In genomic region chrX:24097741-24098140, GRCh38 we compare ENCODE assay signal across 20 cellular contexts. TPM values are rescaled to one million over a fixed set of nuclear protein-coding genes. Genes with fewer than 3 reads are reported as not detected.
DNase-seq lines count a peak whose midpoint lies in the region; ATAC-seq and TF ChIP-seq lines count a peak whose summit lies in the region.
"Had no signal": no experiment of that assay in that cellular context is flagged by ENCODE, and none has a peak within 500 bp of the region (broad histone marks: within the 10 kb centered on the region; RNA-seq: fewer than 3 reads in every experiment).

No MANE protein-coding gene starts in this region.

- TF ChIP-seq RAD21 in IMR-90 (IDR thresholded peaks at IDR 0.05; ENCODE audit: low read length) = no peak

- H3K4me2 ChIP-seq in IMR-90 (ENCODE audit: low read depth, low read length) = no peak overlapping the region
- H3K4me2 ChIP-seq in neuronal stem cell (ENCODE audit: insufficient read depth, low read length, poor library complexity, severe bottlenecking) = no peak overlapping the region

- H3K9me1 ChIP-seq in IMR-90 (ENCODE audit: insufficient read depth, low read length) = peaks cover 4% of the 10 kb centered on the region; the same call in 1 of the 2 replicates

- no peak overlapping the region for H2AK9ac ChIP-seq in IMR-90 (replicated peaks; ENCODE audit: low read depth, low read length, poor library complexity)

- H2AFZ ChIP-seq in IMR-90 (replicated peaks; ENCODE audit: low read length, poor library complexity) (no peak overlapping the region), neuronal stem cell (ENCODE audit: low read length) (no peak overlapping the region)

- POLR2A ChIA-PET in IMR-90 (lab: Charles Lee; ENCODE audit: unreplicated experiment) = no interaction called here

- no peak overlapping the region for H2BK12ac ChIP-seq in neuronal stem cell (ENCODE audit: low read length)

- no peak overlapping the region for H4K5ac ChIP-seq in IMR-90 (ENCODE audit: low read depth, low read length)

- dilution Hi-C loops in IMR-90 (cut with HindIII; ENCODE audit: low sequenced_read_pairs, unreplicated experiment) = no loop called here

- H3K27me3 ChIP-seq in IMR-90 (ENCODE audit: control insufficient read depth, insufficient read depth, low read length) (peaks cover 3% of the 10 kb centered on the region; the same call in 1 of the 2 replicates), neuronal stem cell (ENCODE audit: control insufficient read depth in 3 of 3, insufficient read depth in 3 of 3, low read depth in 1 of 3, low read length in 3 of 3) (no peaks in the 10 kb centered on the region)
- H3K27me3 ChIP-seq: SJSA1 had no signal

- H3K56ac ChIP-seq in IMR-90 (ENCODE audit: extremely low read depth, insufficient read depth, low read length) = no peak overlapping the region

- no TSS peak for BruUV-seq in IMR-90 (replicated peaks; lab: Mats Ljungman, UMichigan)

- no peaks in the 10 kb centered on the region for H3K9me3 ChIP-seq in IMR-90 (ENCODE audit: control insufficient read depth, insufficient read depth, low read length)
- no peaks in the 10 kb centered on the region for H3K9me3 ChIP-seq in neuronal stem cell (replicated peaks in 1 of 2; ENCODE audit: control insufficient read depth in 2 of 2, insufficient read depth in 1 of 2, low read depth in 1 of 2, low read length in 2 of 2)
- H3K9me3 ChIP-seq: HAP-1, SJSA1 had no signal

- H3K27ac ChIP-seq in IMR-90 (ENCODE audit: insufficient read depth, low read length) (no peak overlapping the region), neuronal stem cell (replicated peaks; ENCODE audit: low read length) (no peak overlapping the region)
- H3K27ac ChIP-seq: C4-2B, SJSA1 had no signal

- no peak overlapping the region for H4K8ac ChIP-seq in IMR-90 (ENCODE audit: low read depth in 2 of 2, low read length in 2 of 2)
- no peak overlapping the region for H4K8ac ChIP-seq in neuronal stem cell (ENCODE audit: low read depth, low read length)

- CTCF ChIA-PET in IMR-90 (lab: Yijun Ruan, JAX) = interaction anchor here (0.7 kb wide), 1 partner anchor 985 kb away, joined by 3 read pairs; no protein-coding TSS in a partner anchor

- TF ChIP-seq CTCF in IMR-90 (conservative IDR thresholded peaks at IDR 0.05; ENCODE audit: low read depth, low read length) (no peak), astrocyte of the cerebellum (IDR thresholded peaks at IDR 0.05; ENCODE audit: low read depth, low read length, missing control alignments) (no peak)

- H3K4me3 ChIP-seq in IMR-90 (ENCODE audit: insufficient read depth, low read depth, low read length) (no peak overlapping the region), astrocyte of the cerebellum (ENCODE audit: low read depth, low read length) (no peak overlapping the region), neuronal stem cell (ENCODE audit: low read length in 2 of 2) (no peak overlapping the region)
- H3K4me3 ChIP-seq: HAP-1, SJSA1 had no signal

- H2AK5ac ChIP-seq in IMR-90 (ENCODE audit: low read depth, low read length) (no peak overlapping the region), neuronal stem cell (ENCODE audit: low read depth, low read length) (no peak overlapping the region)

- no peak overlapping the region for H2BK5ac ChIP-seq in IMR-90 (ENCODE audit: low read depth, low read length, poor library complexity, severe bottlenecking)
- no peak overlapping the region for H2BK5ac ChIP-seq in neuronal stem cell (ENCODE audit: low read length)

- ATAC-seq in IMR-90 (ENCODE audit: low read depth) = no peak
- no peak for ATAC-seq in HG03571 (IDR thresholded peaks at IDR 0.05; ENCODE audit: unreplicated experiment)
- ATAC-seq in GM19351 (IDR thresholded peaks at IDR 0.05; ENCODE audit: unreplicated experiment) = no peak
- ATAC-seq: Right ventricle myocardium inferior had no signal

- H2BK20ac ChIP-seq in IMR-90 (ENCODE audit: low read depth, low read length) = no peak overlapping the region

- H3K14ac ChIP-seq in IMR-90 (replicated peaks; ENCODE audit: low read depth, low read length) (no peak overlapping the region), neuronal stem cell (ENCODE audit: low read length) (no peak overlapping the region)

- H4K91ac ChIP-seq in IMR-90 (ENCODE audit: insufficient read depth, low read depth, low read length) (no peak overlapping the region), neuronal stem cell (ENCODE audit: low read depth, low read length, poor library complexity) (no peak overlapping the region)

- H3K9ac ChIP-seq in IMR-90 (ENCODE audit: low read depth, low read length) = no peak overlapping the region
- no peak overlapping the region for H3K9ac ChIP-seq in neuronal stem cell (ENCODE audit: low read depth, low read length, poor library complexity)

- H3K23ac ChIP-seq in IMR-90 (ENCODE audit: low read depth, low read length) (no peak overlapping the region), neuronal stem cell (ENCODE audit: low read depth, low read length, poor library complexity) (no peak overlapping the region)

- DNase-seq in IMR-90 (peak; percentile 58), astrocyte of the cerebellum (ENCODE audit: low read depth) (peak; percentile 26), fibroblast of peridontal ligament (ENCODE audit: extremely low read depth) (peak; percentile 90), neuronal stem cell (ENCODE audit: low spot score) (no peak)
- DNase-seq in activated CD8-positive, alpha-beta memory T cell treated with anti-CD3 and anti-CD28 coated beads, Interleukin-2, amount 50 U/mL, for 48 hours = no peak
- DNase-seq: Calu3; CD8-positive, alpha-beta memory T cell; DMS153; Karpas-422; NCI-H1417 treated with DMSO at 0.1 percent for 48 hours; NCI-H187; NCI-H446 treated with DMSO at 0.1 percent for 48 hours; NCI-H526 treated with DMSO at 0.1 percent for 48 hours; OCI-M1 had no signal

- intact Hi-C loops in IMR-90 (cut with micrococcal nuclease) = no loop called here

- H3K18ac ChIP-seq in IMR-90 (ENCODE audit: low read depth, low read length) (no peak overlapping the region), neuronal stem cell (ENCODE audit: low read length) (no peak overlapping the region)

- H3K4me1 ChIP-seq in IMR-90 (ENCODE audit: control insufficient read depth, insufficient read depth, low read length) (peaks cover 3% of the 10 kb centered on the region), neuronal stem cell (ENCODE audit: control insufficient read depth in 2 of 2, insufficient read depth in 1 of 2, low read depth in 1 of 2, low read length in 2 of 2) (no peaks in the 10 kb centered on the region)
- H3K4me1 ChIP-seq: SJSA1 had no signal

- H3K36me3 ChIP-seq in IMR-90 (ENCODE audit: control insufficient read depth, insufficient read depth, low read length) = no peaks in the 10 kb centered on the region
- no peaks in the 10 kb centered on the region for H3K36me3 ChIP-seq in neuronal stem cell (replicated peaks in 1 of 2; ENCODE audit: control insufficient read depth in 2 of 2, insufficient read depth in 2 of 2, low read length in 2 of 2)
- H3K36me3 ChIP-seq: HAP-1, SJSA1 had no signal

- no peak for TF ChIP-seq POLR2A in IMR-90 (IDR thresholded peaks at IDR 0.05; ENCODE audit: low read depth, low read length)

- H2BK15ac ChIP-seq in IMR-90 (ENCODE audit: low read depth, low read length) = no peak overlapping the region
- H2BK15ac ChIP-seq in neuronal stem cell (ENCODE audit: low read length) = no peak overlapping the region

- no peaks in the 10 kb centered on the region for H4K20me1 ChIP-seq in IMR-90 (ENCODE audit: insufficient read depth, low read length)

- in situ Hi-C loops in IMR-90 (cut with MboI; ENCODE audit: low sequenced_read_pairs) (no loop called here), astrocyte of the cerebellum (cut with HindIII; ENCODE audit: low sequenced_read_pairs) (no loop called here)

- H3K79me1 ChIP-seq in IMR-90 (ENCODE audit: low read depth in 1 of 2, low read length in 2 of 2) (no peaks in the 10 kb centered on the region), neuronal stem cell (ENCODE audit: low read depth, low read length) (no peaks in the 10 kb centered on the region)

- H2BK120ac ChIP-seq in IMR-90 (ENCODE audit: low read depth, low read length) (no peak overlapping the region), neuronal stem cell (ENCODE audit: low read depth, low read length) (no peak overlapping the region)

- H3K4ac ChIP-seq in IMR-90 (ENCODE audit: low read depth, low read length) = no peak overlapping the region
- H3K4ac ChIP-seq in neuronal stem cell (ENCODE audit: low read length) = no peak overlapping the region

TF ChIP-seq in IMR-90, 13 proteins besides CTCF, POLR2A, EP300 and RAD21:
- TF ChIP-seq MAZ (IDR thresholded peaks at IDR 0.05; ENCODE audit: borderline replicate concordance, low read depth, low read length) (no peak), USF2 (IDR thresholded peaks at IDR 0.05; ENCODE audit: low read depth, low read length) (no peak), SMC3 (IDR thresholded peaks at IDR 0.05; ENCODE audit: low read depth, low read length) (no peak), RCOR1 (IDR thresholded peaks at IDR 0.05; ENCODE audit: insufficient replicate concordance, low read length) (no peak), NFE2L2 (IDR thresholded peaks at IDR 0.05; ENCODE audit: low read depth, low read length) (no peak), MXI1 (IDR thresholded peaks at IDR 0.05; ENCODE audit: borderline replicate concordance, low read depth, low read length) (no peak), RFX5 (IDR thresholded peaks at IDR 0.05; ENCODE audit: low read depth, low read length) (no peak), CEBPB (IDR thresholded peaks at IDR 0.05; ENCODE audit: low read depth, low read length) (no peak), CHD1 (IDR thresholded peaks at IDR 0.05; ENCODE audit: low read depth, low read length) (no peak)

RNA-seq across cellular contexts. Expression of gene EIF2S3, which starts 43.0 kb away (rescaled TPM):
- total RNA-seq in IMR-90 (2012; rRNA removed) = 416 and 419 TPM in 2 replicates
- polyA plus RNA-seq in IMR-90 (2012; rRNA removed) = 71.8 and 97.9 TPM in 2 replicates
- 25.4 and 26.6 TPM in 2 replicates for polyA plus RNA-seq in IMR-90 (2012; cell fraction: cytosol; rRNA removed)
- polyA plus RNA-seq in IMR-90 (2012; cell fraction: nucleus; rRNA removed; ENCODE audit: low replicate concordance) = 23.5 and 133 TPM in 2 replicates
- polyA plus RNA-seq in neuronal stem cell (2013, experiment 1 of 2) = 115 TPM
- polyA plus RNA-seq in neuronal stem cell (2013, experiment 2 of 2) = 117 TPM

RNA-seq across cellular contexts. Expression of gene ZFX, which starts 51.8 kb away (rescaled TPM):
- total RNA-seq in IMR-90 (2012; rRNA removed) = 99.3 and 141 TPM in 2 replicates
- 12.0 and 16.0 TPM in 2 replicates for polyA plus RNA-seq in IMR-90 (2012; rRNA removed)
- 3.6 and 5.2 TPM in 2 replicates for polyA plus RNA-seq in IMR-90 (2012; cell fraction: cytosol; rRNA removed)
- 4.1 and 28.6 TPM in 2 replicates for polyA plus RNA-seq in IMR-90 (2012; cell fraction: nucleus; rRNA removed; ENCODE audit: low replicate concordance)
- 9.8 TPM for polyA plus RNA-seq in neuronal stem cell (2013, experiment 1 of 2)
- 10.2 TPM for polyA plus RNA-seq in neuronal stem cell (2013, experiment 2 of 2)

Comparison
In these comparisons a context has a peak if more than half of its experiments do, and no peak if none do; other contexts are left out.
1. DNase-seq: peak in IMR-90 (single experiment), astrocyte of the cerebellum (single experiment) and fibroblast of peridontal ligament (single experiment); none in neuronal stem cell (single experiment) and activated CD8-positive, alpha-beta memory T cell treated with anti-CD3 and anti-CD28 coated beads, Interleukin-2, amount 50 U/mL, for 48 hours (single experiment).